In the genomic region with DNA sequence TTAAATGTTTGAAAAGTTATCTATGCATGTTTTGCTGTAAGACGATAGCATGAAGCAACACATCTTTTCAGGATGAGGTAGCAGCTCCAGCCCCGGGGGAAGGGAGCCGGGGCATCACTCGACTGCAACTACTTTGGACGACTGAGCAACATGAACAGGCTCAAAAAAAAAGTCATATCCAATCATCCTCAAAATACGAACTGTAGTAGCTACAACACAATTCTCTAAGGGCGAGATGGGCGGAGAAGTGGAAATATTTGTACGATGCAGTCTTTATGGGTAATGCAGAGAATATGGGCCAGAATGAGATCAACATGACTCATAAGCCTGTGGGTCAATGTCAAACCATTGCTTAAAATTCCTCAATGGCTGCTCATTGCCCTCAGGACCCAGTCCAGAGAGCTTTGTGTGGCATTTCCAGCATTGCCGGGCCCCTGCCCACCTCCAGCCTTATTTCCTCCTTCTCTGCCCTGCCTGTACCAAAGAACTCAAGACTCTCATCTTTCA, we compare ENCODE assay signal across 13 cellular contexts. TPM values are rescaled to one million over a fixed set of nuclear protein-coding genes. Genes with fewer than 3 reads are reported as not detected.
A peak's percentile ranks its signal among the peaks of the same experiment; 100 is the strongest.
DNase-seq lines count a peak whose midpoint lies in the region; ATAC-seq lines count a peak whose summit lies in the region.
"Had no signal": no experiment of that assay in that cellular context is flagged by ENCODE, and none has a peak within 500 bp of the region (broad histone marks: within the 10 kb centered on the region; RNA-seq: fewer than 3 reads in every experiment).

No MANE protein-coding gene starts in this region.

- no peaks in the 10 kb centered on the region for H3K9me3 Mint-ChIP-seq in naive thymus-derived CD4-positive, alpha-beta T cell

- POLR2A ChIA-PET in naive thymus-derived CD4-positive, alpha-beta T cell (lab: Charles Lee) = no interaction called here

- no peak for ATAC-seq in naive thymus-derived CD4-positive, alpha-beta T cell

- H3K36me3 ChIP-seq in ACC112 (ENCODE audit: insufficient read depth, low read length) = no peaks in the 10 kb centered on the region
- no peaks in the 10 kb centered on the region for H3K36me3 ChIP-seq in naive thymus-derived CD4-positive, alpha-beta T cell (ENCODE audit: control insufficient read depth in 2 of 3, insufficient read depth in 3 of 3, low read length in 3 of 3)

- H3K27me3 ChIP-seq in ACC112 (ENCODE audit: insufficient read depth, low read length) = no peaks in the 10 kb centered on the region
- no peaks in the 10 kb centered on the region for H3K27me3 ChIP-seq in naive thymus-derived CD4-positive, alpha-beta T cell (ENCODE audit: control insufficient read depth in 2 of 2, insufficient read depth in 2 of 2, low read length in 2 of 2)

- peaks cover 0 to 1% (median 0%) of the 10 kb centered on the region in 7 donors for H3K4me1 Mint-ChIP-seq in naive thymus-derived CD4-positive, alpha-beta T cell

- H2AFZ ChIP-seq in ACC112 (ENCODE audit: low read length, unreplicated experiment) = no peak overlapping the region

- DNase-seq in HK-2 (ENCODE audit: unreplicated experiment) (peak; percentile 62), amniotic stem cell (lab: John Stamatoyannopoulos, UW) (peak; percentile 97), hepatic stellate cell (ENCODE audit: low spot score) (peak; percentile 80), NCI-H2107 treated with DMSO at 0.1 percent for 48 hours (lab: John Stamatoyannopoulos, UW; ENCODE audit: unreplicated experiment) (no peak), hippocampal formation (lab: John Stamatoyannopoulos, UW) (no peak)
- DNase-seq in naive thymus-derived CD4-positive, alpha-beta T cell = no peak
- no peak for DNase-seq in stimulated activated CD4-positive, alpha-beta T cell treated with anti-CD3 and anti-CD28 coated beads, Interleukin-4, amount 100 ng/mL, for 24 hours
- DNase-seq: C1 segment of cervical spinal cord; central memory CD4-positive, alpha-beta T cell; NCI-H146; stimulated activated naive CD4-positive, alpha-beta T cell had no signal

- H3K4me1 ChIP-seq in ACC112 (ENCODE audit: control insufficient read depth, insufficient read depth, low read length, unreplicated experiment) = peaks cover 47% of the 10 kb centered on the region
- H3K4me1 ChIP-seq in naive thymus-derived CD4-positive, alpha-beta T cell (ENCODE audit: control insufficient read depth in 2 of 2, insufficient read depth in 2 of 2, low read length in 2 of 2) = no peaks in the 10 kb centered on the region

- CTCF ChIA-PET in naive thymus-derived CD4-positive, alpha-beta T cell (lab: Charles Lee) = no interaction called here

- H3K27ac Mint-ChIP-seq in naive thymus-derived CD4-positive, alpha-beta T cell = no peak overlapping the region

- no peaks in the 10 kb centered on the region for H3K9me3 ChIP-seq in naive thymus-derived CD4-positive, alpha-beta T cell (ENCODE audit: control insufficient read depth in 2 of 3, low read length in 3 of 3)

- H3K4me3 ChIP-seq in ACC112 (ENCODE audit: low read depth, low read length) = peak overlapping the region; percentile 28; the same call in 1 of the 2 replicates
- H3K4me3 ChIP-seq in naive thymus-derived CD4-positive, alpha-beta T cell (ENCODE audit: low read length) = no peak overlapping the region
- H3K4me3 ChIP-seq: SK-N-MC had no signal

- intact Hi-C loops in naive thymus-derived CD4-positive, alpha-beta T cell (cut with micrococcal nuclease) = no loop called here

- peak overlapping the region; percentile 94 for H3K27ac ChIP-seq in ACC112 (ENCODE audit: low read depth, low read length)
- no peak overlapping the region for H3K27ac ChIP-seq in naive thymus-derived CD4-positive, alpha-beta T cell (ENCODE audit: low read depth, low read length)
- H3K27ac ChIP-seq: SK-N-MC had no signal

- no peak overlapping the region for H3K4me3 Mint-ChIP-seq in naive thymus-derived CD4-positive, alpha-beta T cell

- no peaks in the 10 kb centered on the region for H3K36me3 Mint-ChIP-seq in naive thymus-derived CD4-positive, alpha-beta T cell

- no peaks in the 10 kb centered on the region for H3K27me3 Mint-ChIP-seq in naive thymus-derived CD4-positive, alpha-beta T cell

- H3K79me2 ChIP-seq in ACC112 (ENCODE audit: control insufficient read depth, insufficient read depth, low read length, unreplicated experiment) = no peaks in the 10 kb centered on the region

RNA-seq across cellular contexts. Expression of a gene that starts 17.7 kb away (rescaled TPM):
- 10 to 100 TPM; 17.0 to 35.7 (median 32.1) TPM for total RNA-seq in naive thymus-derived CD4-positive, alpha-beta T cell
- 1 to 10 TPM; 8.8 to 9.6 TPM for polyA plus RNA-seq in naive thymus-derived CD4-positive, alpha-beta T cell

Comparison
In these comparisons a context has a peak if more than half of its experiments do, and no peak if none do; other contexts are left out.
1. DNase-seq: peak in HK-2 (single experiment), amniotic stem cell (single experiment) and hepatic stellate cell (single experiment); none in NCI-H2107 treated with DMSO at 0.1 percent for 48 hours (single experiment), naive thymus-derived CD4-positive, alpha-beta T cell (0 of 9), hippocampal formation (0 of 2) and stimulated activated CD4-positive, alpha-beta T cell treated with anti-CD3 and anti-CD28 coated beads, Interleukin-4, amount 100 ng/mL, for 24 hours (single experiment).